1 cellular context compared by ENCODE assay signal in genomic region chr2:222779145-222779832, GRCh38.
TF ChIP-seq lines count a peak whose summit lies in the region.

No MANE protein-coding gene starts in this region.

TF ChIP-seq in HepG2, 621 proteins besides CTCF, POLR2A, EP300 and RAD21 (continued from another document and continues in another):
- TF ChIP-seq REST (IDR thresholded peaks at IDR 0.05; ENCODE audit: borderline replicate concordance in 1 of 2, low read depth in 1 of 2, low read length in 2 of 2) (no peak), ZC3H13 (CRISPR knock-in tag; IDR thresholded peaks at IDR 0.05) (no peak), FOXP1 (IDR thresholded peaks at IDR 0.05) (no peak), FOXP1 (CRISPR knock-in tag; IDR thresholded peaks at IDR 0.05) (peak; percentile 52), ZNF326 (CRISPR knock-in tag; IDR thresholded peaks at IDR 0.05; ENCODE audit: borderline replicate concordance) (no peak), NFYC (CRISPR knock-in tag; IDR thresholded peaks at IDR 0.05) (no peak), HNF4A (CRISPR knock-in tag; IDR thresholded peaks at IDR 0.05) (peak; percentile 7; the same call in 1 of the 2 replicates), ZNF275 (CRISPR knock-in tag; IDR thresholded peaks at IDR 0.05; ENCODE audit: borderline replicate concordance) (no peak), GATAD2A (CRISPR knock-in tag; IDR thresholded peaks at IDR 0.05) (0 out of 2 replicates have a peak, but pooled peaks have one; percentile 21), NCOA2 (CRISPR knock-in tag; IDR thresholded peaks at IDR 0.05) (peak; percentile 19; the same call in 1 of the 2 replicates), FOXA3 (CRISPR knock-in tag; IDR thresholded peaks at IDR 0.05) (peak; percentile 76), ZFP1 (CRISPR knock-in tag; IDR thresholded peaks at IDR 0.05) (no peak), HMG20A (CRISPR knock-in tag; IDR thresholded peaks at IDR 0.05; ENCODE audit: borderline replicate concordance) (peak; percentile 69; the same call in 1 of the 2 replicates), RARA (CRISPR knock-in tag; IDR thresholded peaks at IDR 0.05) (peak; percentile 53; the same call in 1 of the 2 replicates), TCF7 (IDR thresholded peaks at IDR 0.05; ENCODE audit: low read depth) (peak; percentile 63), BRF2 (CRISPR knock-in tag; IDR thresholded peaks at IDR 0.05) (no peak), E2F5 (CRISPR knock-in tag; conservative IDR thresholded peaks at IDR 0.05) (no peak), ZMYM2 (CRISPR knock-in tag; IDR thresholded peaks at IDR 0.05) (no peak), BCLAF1 (IDR thresholded peaks at IDR 0.05) (no peak), BCL6 (CRISPR knock-in tag; IDR thresholded peaks at IDR 0.05) (peak; percentile 63), SRSF1 (optimal IDR thresholded peaks at IDR 0.05; ENCODE audit: low read depth, low read length) (no peak), ZNF891 (CRISPR knock-in tag; IDR thresholded peaks at IDR 0.05) (no peak), SPEN (CRISPR knock-in tag; IDR thresholded peaks at IDR 0.05; ENCODE audit: low read depth) (no peak), TGIF2 (CRISPR knock-in tag; IDR thresholded peaks at IDR 0.05) (no peak), ZNF546 (CRISPR knock-in tag; conservative IDR thresholded peaks at IDR 0.05) (no peak), ZFYVE20 (CRISPR knock-in tag; IDR thresholded peaks at IDR 0.05; ENCODE audit: borderline replicate concordance, low read depth) (no peak), ARID5B (CRISPR knock-in tag; IDR thresholded peaks at IDR 0.05) (peak; percentile 55), FOXK1 (CRISPR knock-in tag; IDR thresholded peaks at IDR 0.05; ENCODE audit: borderline replicate concordance, low read depth) (peak; percentile 22; the same call in 1 of the 2 replicates), GABPB1 (CRISPR knock-in tag; IDR thresholded peaks at IDR 0.05) (no peak), FOXA1 (IDR thresholded peaks at IDR 0.05) (no peak), FOXA1 (CRISPR knock-in tag; IDR thresholded peaks at IDR 0.05) (peak; percentile 59; the same call in 1 of the 2 replicates), RNF219 (CRISPR knock-in tag; IDR thresholded peaks at IDR 0.05) (no peak)
- TF ChIP-seq, protein P1, sequence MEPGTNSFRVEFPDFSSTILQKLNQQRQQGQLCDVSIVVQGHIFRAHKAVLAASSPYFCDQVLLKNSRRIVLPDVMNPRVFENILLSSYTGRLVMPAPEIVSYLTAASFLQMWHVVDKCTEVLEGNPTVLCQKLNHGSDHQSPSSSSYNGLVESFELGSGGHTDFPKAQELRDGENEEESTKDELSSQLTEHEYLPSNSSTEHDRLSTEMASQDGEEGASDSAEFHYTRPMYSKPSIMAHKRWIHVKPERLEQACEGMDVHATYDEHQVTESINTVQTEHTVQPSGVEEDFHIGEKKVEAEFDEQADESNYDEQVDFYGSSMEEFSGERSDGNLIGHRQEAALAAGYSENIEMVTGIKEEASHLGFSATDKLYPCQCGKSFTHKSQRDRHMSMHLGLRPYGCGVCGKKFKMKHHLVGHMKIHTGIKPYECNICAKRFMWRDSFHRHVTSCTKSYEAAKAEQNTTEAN (CRISPR knock-in tag; conservative IDR thresholded peaks at IDR 0.05): no peak
- TF ChIP-seq, protein P2, sequence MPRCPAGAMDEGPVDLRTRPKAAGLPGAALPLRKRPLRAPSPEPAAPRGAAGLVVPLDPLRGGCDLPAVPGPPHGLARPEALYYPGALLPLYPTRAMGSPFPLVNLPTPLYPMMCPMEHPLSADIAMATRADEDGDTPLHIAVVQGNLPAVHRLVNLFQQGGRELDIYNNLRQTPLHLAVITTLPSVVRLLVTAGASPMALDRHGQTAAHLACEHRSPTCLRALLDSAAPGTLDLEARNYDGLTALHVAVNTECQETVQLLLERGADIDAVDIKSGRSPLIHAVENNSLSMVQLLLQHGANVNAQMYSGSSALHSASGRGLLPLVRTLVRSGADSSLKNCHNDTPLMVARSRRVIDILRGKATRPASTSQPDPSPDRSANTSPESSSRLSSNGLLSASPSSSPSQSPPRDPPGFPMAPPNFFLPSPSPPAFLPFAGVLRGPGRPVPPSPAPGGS (CRISPR knock-in tag; IDR thresholded peaks at IDR 0.05): no peak
- TF ChIP-seq, protein P3, sequence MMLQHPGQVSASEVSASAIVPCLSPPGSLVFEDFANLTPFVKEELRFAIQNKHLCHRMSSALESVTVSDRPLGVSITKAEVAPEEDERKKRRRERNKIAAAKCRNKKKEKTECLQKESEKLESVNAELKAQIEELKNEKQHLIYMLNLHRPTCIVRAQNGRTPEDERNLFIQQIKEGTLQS (CRISPR knock-in tag; IDR thresholded peaks at IDR 0.05): no peak
- TF ChIP-seq, protein P4, sequence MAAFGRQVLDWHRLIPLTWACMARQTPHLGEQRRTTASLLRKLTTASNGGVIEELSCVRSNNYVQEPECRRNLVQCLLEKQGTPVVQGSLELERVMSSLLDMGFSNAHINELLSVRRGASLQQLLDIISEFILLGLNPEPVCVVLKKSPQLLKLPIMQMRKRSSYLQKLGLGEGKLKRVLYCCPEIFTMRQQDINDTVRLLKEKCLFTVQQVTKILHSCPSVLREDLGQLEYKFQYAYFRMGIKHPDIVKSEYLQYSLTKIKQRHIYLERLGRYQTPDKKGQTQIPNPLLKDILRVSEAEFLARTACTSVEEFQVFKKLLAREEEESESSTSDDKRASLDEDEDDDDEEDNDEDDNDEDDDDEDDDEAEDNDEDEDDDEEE (CRISPR knock-in tag; IDR thresholded peaks at IDR 0.05): no peak
